10 cellular contexts compared by ENCODE assay signal in the genomic region with DNA sequence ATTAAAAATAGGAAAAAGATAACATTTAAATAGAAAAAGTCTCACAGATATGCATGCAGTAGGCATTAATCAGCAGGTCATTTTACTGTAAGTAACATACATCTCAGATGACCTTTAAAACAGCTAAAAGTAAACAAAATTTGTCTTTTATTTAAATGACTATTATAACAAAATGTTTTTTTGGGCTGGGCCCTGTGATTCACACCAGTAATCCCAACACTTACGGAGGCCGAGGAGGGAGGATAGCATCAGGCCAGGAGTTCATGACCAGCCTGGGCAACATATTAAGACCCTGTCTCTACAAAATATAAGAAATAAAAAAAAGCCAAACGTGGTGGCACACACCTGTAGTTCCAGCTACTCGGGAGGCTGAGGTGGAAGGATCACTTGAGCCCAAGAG. TPM values are rescaled to one million over a fixed set of nuclear protein-coding genes. Genes with fewer than 3 reads are reported as not detected.
DNase-seq lines count a peak whose midpoint lies in the region; ATAC-seq and TF ChIP-seq lines count a peak whose summit lies in the region.
"Had no signal": no experiment of that assay in that cellular context is flagged by ENCODE, and none has a peak within 500 bp of the region (broad histone marks: within the 10 kb centered on the region; RNA-seq: fewer than 3 reads in every experiment).

No MANE protein-coding gene starts in this region.

- no peak overlapping the region for H3K4me3 ChIP-seq in SJCRH30
- H3K4me3 ChIP-seq in fibroblast of lung (replicated peaks in 1 of 4; ENCODE audit: control extremely low read depth in 1 of 4, insufficient read depth in 1 of 4, low read depth in 3 of 4, low read length in 4 of 4): no peak overlapping the region
- no peak overlapping the region for H3K4me3 ChIP-seq in rectal smooth muscle tissue (ENCODE audit: low read length)

- H2AFZ ChIP-seq in fibroblast of lung (ENCODE audit: low read length): no peak overlapping the region

- H3K4me1 ChIP-seq in SJCRH30 (peaks cover 35% of the 10 kb centered on the region), fibroblast of lung (ENCODE audit: control insufficient read depth, extremely low read depth, insufficient read depth, low read length) (peaks cover 31% of the 10 kb centered on the region), rectal smooth muscle tissue (ENCODE audit: control insufficient read depth, insufficient read depth, low read length) (peaks cover 42% of the 10 kb centered on the region)

- peaks cover 24 to 39% of the 10 kb centered on the region in 2 donors for H3K36me3 Mint-ChIP-seq in CD14-positive monocyte

- H3K27ac ChIP-seq in SJCRH30 (peak overlapping the region; percentile 77), fibroblast of lung (ENCODE audit: insufficient read depth, low read length) (peak overlapping the region; percentile 30), rectal smooth muscle tissue (ENCODE audit: low read depth, low read length) (peak overlapping the region; percentile 37)

- DNase-seq in CD14-positive monocyte (ENCODE audit: low spot score) (no peak), SJCRH30 (peak; percentile 27 to 43), fibroblast of lung (ENCODE audit: low read depth in 2 of 2) (peak in 1 of 2 donors; percentile 12), sciatic nerve (ENCODE audit: low spot score) (no peak), GM20000 (ENCODE audit: low spot score) (no peak), hypothalamus (lab: John Stamatoyannopoulos, UW) (no peak)
- DNase-seq: activated CD4-positive, CD25-positive, alpha-beta regulatory T cell; activated naive CD4-positive, alpha-beta T cell treated with anti-CD3 and anti-CD28 coated beads for 36 hours had no signal

- H3K4me3 Mint-ChIP-seq in CD14-positive monocyte: peak overlapping the region in 1 of 2 donors; percentile 82
- H3K4me3 Mint-ChIP-seq: activated naive CD4-positive, alpha-beta T cell treated with anti-CD3 and anti-CD28 coated beads for 36 hours had no signal

- peaks cover 82% of the 10 kb centered on the region for H3K4me1 Mint-ChIP-seq in CD14-positive monocyte

- no peaks in the 10 kb centered on the region for H3K36me3 ChIP-seq in SJCRH30
- no peaks in the 10 kb centered on the region for H3K36me3 ChIP-seq in fibroblast of lung (ENCODE audit: control insufficient read depth, insufficient read depth, low read length)
- no peaks in the 10 kb centered on the region for H3K36me3 ChIP-seq in rectal smooth muscle tissue (ENCODE audit: control insufficient read depth, insufficient read depth, low read length)

- H3K9me3 ChIP-seq in SJCRH30 (replicated peaks) (no peaks in the 10 kb centered on the region), fibroblast of lung (ENCODE audit: control insufficient read depth, insufficient read depth, low read depth, low read length) (no peaks in the 10 kb centered on the region)

- no peak for ATAC-seq in sciatic nerve
- ATAC-seq in GM21717 (IDR thresholded peaks at IDR 0.05; ENCODE audit: unreplicated experiment): no peak

- no peaks in the 10 kb centered on the region for H4K20me1 ChIP-seq in fibroblast of lung (ENCODE audit: control insufficient read depth, extremely low read depth, insufficient read depth, low read length)

- intact Hi-C loops in CD14-positive monocyte (cut with micrococcal nuclease): loop anchor here in 1 of 2 donors (2.0 to 10.0 kb wide), 2 partner anchors 14 to 172 kb away; partner anchors contain the start of gene IQGAP1
- intact Hi-C loops in sciatic nerve (cut with DNase I): no loop called here

- no peak for TF ChIP-seq CTCF in CD14-positive monocyte (IDR thresholded peaks at IDR 0.05)
- no peak for TF ChIP-seq CTCF in fibroblast of lung (conservative IDR thresholded peaks at IDR 0.05 in 1 of 2, IDR thresholded peaks at IDR 0.05 in 1 of 2; ENCODE audit: low read depth in 1 of 2, low read length in 2 of 2)
- no peak for TF ChIP-seq CTCF in GM20000 (IDR thresholded peaks at IDR 0.05; ENCODE audit: extremely low read depth, missing control alignments)

- peaks cover 95% of the 10 kb centered on the region for H3K79me2 ChIP-seq in fibroblast of lung (ENCODE audit: control insufficient read depth, insufficient read depth, low read length)

- H3K27me3 ChIP-seq in SJCRH30: no peaks in the 10 kb centered on the region
- H3K27me3 ChIP-seq in fibroblast of lung (ENCODE audit: control insufficient read depth, insufficient read depth, low read length): no peaks in the 10 kb centered on the region
- no peaks in the 10 kb centered on the region for H3K27me3 ChIP-seq in rectal smooth muscle tissue (ENCODE audit: control insufficient read depth, insufficient read depth, low read length)

- no peaks in the 10 kb centered on the region for H3K27me3 Mint-ChIP-seq in CD14-positive monocyte (ENCODE audit: low read depth in 3 of 3)

- peak overlapping the region; percentile 30 for H3K4me2 ChIP-seq in fibroblast of lung (ENCODE audit: extremely low read depth, insufficient read depth, low read length)

- no peak overlapping the region for H3K9ac ChIP-seq in fibroblast of lung (ENCODE audit: insufficient read depth, low read length)
- H3K9ac ChIP-seq in rectal smooth muscle tissue (ENCODE audit: low read length): no peak overlapping the region

- H3K9me3 Mint-ChIP-seq in CD14-positive monocyte: peaks cover 0 to 2% (median 0%) of the 10 kb centered on the region in 7 donors
- H3K9me3 Mint-ChIP-seq: activated naive CD4-positive, alpha-beta T cell treated with anti-CD3 and anti-CD28 coated beads for 36 hours had no signal

- H3K27ac Mint-ChIP-seq in CD14-positive monocyte: peak overlapping the region; percentile 99 to 100 (median 99)

RNA-seq across cellular contexts. Expression of gene IQGAP1, which starts 14.8 kb away (rescaled TPM):
- 100 to 1,000 TPM; 207 to 276 TPM for polyA plus RNA-seq in CD14-positive monocyte
- 85.0 and 100 TPM in 2 replicates for total RNA-seq in SJCRH30 (2014; rRNA removed; shearing (Covaris generic))
- 160 and 270 TPM in 2 replicates for total RNA-seq in fibroblast of lung
- polyA plus RNA-seq in fibroblast of lung: 222 and 231 TPM in 2 replicates
- polyA plus RNA-seq in fibroblast of lung (2012): 176 TPM in 2 replicates
- 127 and 133 TPM in 2 replicates for polyA minus RNA-seq in fibroblast of lung (ENCODE audit: low replicate concordance)
- total RNA-seq in sciatic nerve: 202 TPM

RNA-seq across cellular contexts. Expression of gene ZNF774, which starts 50.7 kb away (rescaled TPM):
- polyA plus RNA-seq in CD14-positive monocyte: under 1 TPM in 1 of 2 donors, not detected in 1; 0.12 TPM
- 1.1 and 1.8 TPM in 2 replicates for total RNA-seq in SJCRH30 (2014; rRNA removed; shearing (Covaris generic))
- 1.3 and 1.8 TPM in 2 replicates for total RNA-seq in fibroblast of lung
- 1.2 and 1.3 TPM in 2 replicates for polyA plus RNA-seq in fibroblast of lung
- polyA plus RNA-seq in fibroblast of lung (2012): 1.1 TPM in 2 replicates
- 0.12 TPM in 1 of 2 replicates, not detected in the other for polyA minus RNA-seq in fibroblast of lung (ENCODE audit: low replicate concordance)
- 5.1 TPM for total RNA-seq in sciatic nerve

Comparison
In these comparisons a context has a peak if more than half of its experiments do, and no peak if none do; other contexts are left out.
1. DNase-seq: peak in SJCRH30 (2 of 2); none in CD14-positive monocyte (single experiment), sciatic nerve (single experiment), GM20000 (single experiment) and hypothalamus (0 of 51).
2. Peak in every context shown above with its lines, with median percentiles within 50 percentile points of each other: H3K27ac ChIP-seq.